In genomic region chr14:31229009-31229408, GRCh38 we compare ENCODE assay signal across 9 cellular contexts. TPM values are rescaled to one million over a fixed set of nuclear protein-coding genes. Genes with fewer than 3 reads are reported as not detected.
DNase-seq lines count a peak whose midpoint lies in the region; ATAC-seq, FAIRE-seq and TF ChIP-seq lines count a peak whose summit lies in the region.
"Had no signal": no experiment of that assay in that cellular context is flagged by ENCODE, and none has a peak within 500 bp of the region (broad histone marks: within the 10 kb centered on the region; RNA-seq: fewer than 3 reads in every experiment).

No MANE protein-coding gene starts in this region.

- DNase-seq in activated naive CD4-positive, alpha-beta T cell treated with anti-CD3 and anti-CD28 coated beads, Interleukin-2, amount 50 U/mL, for 72 hours (ENCODE audit: low spot score in 2 of 2) = no peak
- DNase-seq in activated naive CD4-positive, alpha-beta T cell treated with anti-CD3 and anti-CD28 coated beads, Interleukin-2, amount 10 ng/mL, durations not matched to agents 7 days and 5 days = no peak
- DNase-seq in esophagus muscularis mucosa (ENCODE audit: extremely low spot score) (no peak), vagina (ENCODE audit: extremely low spot score in 2 of 2) (no peak), frontal cortex (ENCODE audit: low spot score in 2 of 2) (no peak)
- DNase-seq in naive thymus-derived CD8-positive, alpha-beta T cell = no peak

- CTCF ChIA-PET in activated naive CD4-positive, alpha-beta T cell treated with anti-CD3 and anti-CD28 coated beads, Interleukin-2, amount 10 ng/mL, durations not matched to agents 7 days and 5 days (lab: Charles Lee) = no interaction called here

- H3K27me3 Mint-ChIP-seq in activated naive CD4-positive, alpha-beta T cell treated with anti-CD3 and anti-CD28 coated beads, Interleukin-2, amount 10 ng/mL, durations not matched to agents 7 days and 5 days = no peaks in the 10 kb centered on the region
- H3K27me3 Mint-ChIP-seq in naive thymus-derived CD8-positive, alpha-beta T cell = peaks cover 0 to 7% (median 0%) of the 10 kb centered on the region in 5 donors
- H3K27me3 Mint-ChIP-seq: central memory CD8-positive, alpha-beta T cell had no signal

- no peak overlapping the region for H3K27ac Mint-ChIP-seq in activated naive CD4-positive, alpha-beta T cell treated with anti-CD3 and anti-CD28 coated beads, Interleukin-2, amount 50 U/mL, for 72 hours
- no peak overlapping the region for H3K27ac Mint-ChIP-seq in activated naive CD4-positive, alpha-beta T cell treated with anti-CD3 and anti-CD28 coated beads, Interleukin-2, amount 10 ng/mL, durations not matched to agents 7 days and 5 days
- H3K27ac Mint-ChIP-seq in naive thymus-derived CD8-positive, alpha-beta T cell = no peak overlapping the region

- POLR2A ChIA-PET in naive thymus-derived CD8-positive, alpha-beta T cell (lab: Charles Lee) = no interaction called here

- no peaks in the 10 kb centered on the region for H3K36me3 Mint-ChIP-seq in activated naive CD4-positive, alpha-beta T cell treated with anti-CD3 and anti-CD28 coated beads, Interleukin-2, amount 50 U/mL, for 72 hours
- H3K36me3 Mint-ChIP-seq in activated naive CD4-positive, alpha-beta T cell treated with anti-CD3 and anti-CD28 coated beads, Interleukin-2, amount 10 ng/mL, durations not matched to agents 7 days and 5 days = no peaks in the 10 kb centered on the region
- H3K36me3 Mint-ChIP-seq in naive thymus-derived CD8-positive, alpha-beta T cell = peaks cover 0 to 3% (median 0%) of the 10 kb centered on the region in 3 donors

- H3K4me3 Mint-ChIP-seq in activated naive CD4-positive, alpha-beta T cell treated with anti-CD3 and anti-CD28 coated beads, Interleukin-2, amount 10 ng/mL, durations not matched to agents 7 days and 5 days = no peak overlapping the region
- no peak overlapping the region for H3K4me3 Mint-ChIP-seq in naive thymus-derived CD8-positive, alpha-beta T cell
- H3K4me3 Mint-ChIP-seq: central memory CD8-positive, alpha-beta T cell had no signal

- H3K4me1 Mint-ChIP-seq in activated naive CD4-positive, alpha-beta T cell treated with anti-CD3 and anti-CD28 coated beads, Interleukin-2, amount 10 ng/mL, durations not matched to agents 7 days and 5 days = no peaks in the 10 kb centered on the region
- peaks cover 0 to 7% (median 1%) of the 10 kb centered on the region in 4 donors for H3K4me1 Mint-ChIP-seq in naive thymus-derived CD8-positive, alpha-beta T cell
- H3K4me1 Mint-ChIP-seq: central memory CD8-positive, alpha-beta T cell had no signal

- H3K27me3 ChIP-seq in esophagus muscularis mucosa (no peaks in the 10 kb centered on the region), vagina (no peaks in the 10 kb centered on the region)

- ATAC-seq in activated naive CD4-positive, alpha-beta T cell treated with anti-CD3 and anti-CD28 coated beads, Interleukin-2, amount 50 U/mL, for 72 hours = peak; percentile 18 to 83
- ATAC-seq in HG03196 (IDR thresholded peaks at IDR 0.05; ENCODE audit: unreplicated experiment) (peak; percentile 73), GM19324 (IDR thresholded peaks at IDR 0.05; ENCODE audit: low FRiP score, unreplicated experiment) (no peak)
- no peak for ATAC-seq in naive thymus-derived CD8-positive, alpha-beta T cell

- TF ChIP-seq CTCF in esophagus muscularis mucosa (IDR thresholded peaks at IDR 0.05) (no peak), vagina (IDR thresholded peaks at IDR 0.05) (no peak)

- peaks cover 6 to 21% (median 18%) of the 10 kb centered on the region in 4 donors for H3K4me1 ChIP-seq in esophagus muscularis mucosa
- peaks cover 5% of the 10 kb centered on the region for H3K4me1 ChIP-seq in vagina

- H3K27ac ChIP-seq in esophagus muscularis mucosa (replicated peaks in 1 of 4) (peak overlapping the region; percentile 17 to 46 (median 34)), vagina (peak overlapping the region; percentile 61)

- no peak for TF ChIP-seq EP300 in esophagus muscularis mucosa (IDR thresholded peaks at IDR 0.05)

- H3K36me3 ChIP-seq in esophagus muscularis mucosa (no peaks in the 10 kb centered on the region), vagina (no peaks in the 10 kb centered on the region)

- intact Hi-C loops in esophagus muscularis mucosa (cut with DNase I) = no loop called here
- intact Hi-C loops in vagina (cut with DNase I) = no loop called here

- no peaks in the 10 kb centered on the region for H3K9me3 Mint-ChIP-seq in activated naive CD4-positive, alpha-beta T cell treated with anti-CD3 and anti-CD28 coated beads, Interleukin-2, amount 50 U/mL, for 72 hours
- no peaks in the 10 kb centered on the region for H3K9me3 Mint-ChIP-seq in activated naive CD4-positive, alpha-beta T cell treated with anti-CD3 and anti-CD28 coated beads, Interleukin-2, amount 10 ng/mL, durations not matched to agents 7 days and 5 days
- H3K9me3 Mint-ChIP-seq in naive thymus-derived CD8-positive, alpha-beta T cell = peaks cover 0 to 11% (median 0%) of the 10 kb centered on the region in 9 donors
- H3K9me3 Mint-ChIP-seq: central memory CD8-positive, alpha-beta T cell had no signal

- H3K9me3 ChIP-seq in esophagus muscularis mucosa (no peaks in the 10 kb centered on the region), vagina (no peaks in the 10 kb centered on the region)

- H3K4me3 ChIP-seq in esophagus muscularis mucosa (no peak overlapping the region), vagina (no peak overlapping the region)

- FAIRE-seq in frontal cortex (lab: Jason Lieb, UNC) = no peak

- TF ChIP-seq POLR2A in esophagus muscularis mucosa (IDR thresholded peaks at IDR 0.05; ENCODE audit: low read depth) = no peak
- TF ChIP-seq POLR2A in vagina (IDR thresholded peaks at IDR 0.05) = no peak

RNA-seq across cellular contexts. Expression of gene HECTD1, which starts 21.4 kb away (rescaled TPM):
- 10 to 100 TPM; 75.5 to 87.5 TPM for total RNA-seq in activated naive CD4-positive, alpha-beta T cell treated with anti-CD3 and anti-CD28 coated beads, Interleukin-2, amount 50 U/mL, for 72 hours
- total RNA-seq in esophagus muscularis mucosa (100 to 1,000 TPM; 177 to 224 (median 206) TPM), vagina (325 TPM), frontal cortex (459 TPM)
- 100 to 1,000 TPM; 160 to 166 TPM for total RNA-seq in naive thymus-derived CD8-positive, alpha-beta T cell
- 10 to 100 TPM; 20.1 to 30.8 (median 25.9) TPM for polyA plus RNA-seq in naive thymus-derived CD8-positive, alpha-beta T cell

Comparison
In these comparisons a context has a peak if more than half of its experiments do, and no peak if none do; other contexts are left out.
1. ATAC-seq: peak in activated naive CD4-positive, alpha-beta T cell treated with anti-CD3 and anti-CD28 coated beads, Interleukin-2, amount 50 U/mL, for 72 hours (2 of 2) and HG03196 (single experiment); none in naive thymus-derived CD8-positive, alpha-beta T cell (0 of 2) and GM19324 (single experiment).